Comparison of ENCODE assay signal across 10 cellular contexts in genomic region chr4:139184129-139184528, GRCh38. TPM values are rescaled to one million over a fixed set of nuclear protein-coding genes. Genes with fewer than 3 reads are reported as not detected.
A peak's percentile ranks its signal among the peaks of the same experiment; 100 is the strongest.
DNase-seq lines count a peak whose midpoint lies in the region; ATAC-seq and TF ChIP-seq lines count a peak whose summit lies in the region.
"Had no signal": no experiment of that assay in that cellular context is flagged by ENCODE, and none has a peak within 500 bp of the region (broad histone marks: within the 10 kb centered on the region; RNA-seq: fewer than 3 reads in every experiment).

No MANE protein-coding gene starts in this region.

- no peak for DNase-seq in RWPE1 (ENCODE audit: low spot score)
- peak; percentile 29 to 71 for DNase-seq in foreskin fibroblast
- no peak for DNase-seq in CD8-positive, alpha-beta memory T cell
- no peak for DNase-seq in activated T-cell treated with anti-CD3 and anti-CD28 coated beads, Interleukin-2, amount 50 U/mL, for 4 hours
- DNase-seq in kidney tubule cell (ENCODE audit: low spot score): no peak
- DNase-seq in GM03348 (ENCODE audit: low spot score): no peak
- DNase-seq: amniotic stem cell, mucosa of descending colon had no signal

- H3K4me2 ChIP-seq in BLaER1 treated with 17β-estradiol and CSF1 and Interleukin-3, amounts not matched to agents 10 nM and 100 nM: peak overlapping the region in 4 of 11 experiments; percentile 35 to 53 (median 40); a peak in 8 of 22 replicates

- peak overlapping the region in 7 of 11 experiments; percentile 3 to 49 (median 11); a peak in 5 of 22 replicates for H3K27ac ChIP-seq in BLaER1 treated with 17β-estradiol and CSF1 and Interleukin-3, amounts not matched to agents 10 nM and 100 nM
- H3K27ac ChIP-seq in RWPE1: no peak overlapping the region
- H3K27ac ChIP-seq in CD8-positive, alpha-beta memory T cell (ENCODE audit: low read depth, low read length): no peak overlapping the region

- CTCF ChIA-PET in RWPE1 (lab: Yijun Ruan, JAX): interaction anchor here (0.7 kb wide), 1 partner anchor 270 kb away, joined by 3 read pairs; the partner anchor contains the start of gene RAB33B
- CTCF ChIA-PET in CD8-positive, alpha-beta memory T cell (lab: Charles Lee): no interaction called here

- H3K36me3 Mint-ChIP-seq in CD8-positive, alpha-beta memory T cell: no peaks in the 10 kb centered on the region
- H3K36me3 Mint-ChIP-seq in activated T-cell treated with anti-CD3 and anti-CD28 coated beads, Interleukin-2, amount 50 U/mL, for 4 hours (ENCODE audit: insufficient read depth): no peaks in the 10 kb centered on the region

- no peaks in the 10 kb centered on the region for H3K9me3 ChIP-seq in BLaER1 treated with 17β-estradiol and CSF1 and Interleukin-3, amounts not matched to agents 10 nM and 100 nM (replicated peaks in 1 of 11)
- H3K9me3 ChIP-seq in CD8-positive, alpha-beta memory T cell (ENCODE audit: low read length): no peaks in the 10 kb centered on the region
- H3K9me3 ChIP-seq: mucosa of descending colon had no signal

- no peaks in the 10 kb centered on the region for H3K9me3 Mint-ChIP-seq in CD8-positive, alpha-beta memory T cell
- H3K9me3 Mint-ChIP-seq in activated T-cell treated with anti-CD3 and anti-CD28 coated beads, Interleukin-2, amount 50 U/mL, for 4 hours: no peaks in the 10 kb centered on the region

- H3K4me3 ChIP-seq in BLaER1 treated with 17β-estradiol and CSF1 and Interleukin-3, amounts not matched to agents 10 nM and 100 nM: no peak overlapping the region
- no peak overlapping the region for H3K4me3 ChIP-seq in foreskin fibroblast (ENCODE audit: low read depth in 1 of 2, low read length in 2 of 2)
- H3K4me3 ChIP-seq in CD8-positive, alpha-beta memory T cell (ENCODE audit: low read length): no peak overlapping the region
- H3K4me3 ChIP-seq: mucosa of descending colon had no signal

- peaks cover 9 to 62% (median 34%) of the 10 kb centered on the region in 10 experiments for H3K4me1 ChIP-seq in BLaER1 treated with 17β-estradiol and CSF1 and Interleukin-3, amounts not matched to agents 10 nM and 100 nM
- no peaks in the 10 kb centered on the region for H3K4me1 ChIP-seq in CD8-positive, alpha-beta memory T cell (ENCODE audit: insufficient read depth, low read length)

- no peak overlapping the region for H3K4me3 Mint-ChIP-seq in CD8-positive, alpha-beta memory T cell
- no peak overlapping the region for H3K4me3 Mint-ChIP-seq in activated T-cell treated with anti-CD3 and anti-CD28 coated beads, Interleukin-2, amount 50 U/mL, for 4 hours

- H3K27ac Mint-ChIP-seq in CD8-positive, alpha-beta memory T cell: no peak overlapping the region

- no peaks in the 10 kb centered on the region for H4K20me1 ChIP-seq in BLaER1 treated with 17β-estradiol and CSF1 and Interleukin-3, amounts not matched to agents 10 nM and 100 nM

- peak; percentile 56 for ATAC-seq in GM21390 (IDR thresholded peaks at IDR 0.05; ENCODE audit: unreplicated experiment)
- ATAC-seq in activated T-cell treated with anti-CD3 and anti-CD28 coated beads, Interleukin-2, amount 50 U/mL, for 4 hours: no peak
- ATAC-seq: mucosa of descending colon had no signal

- peak overlapping the region in 2 of 11 experiments; percentile 34 to 35; a peak in 2 of 22 replicates for H3K9ac ChIP-seq in BLaER1 treated with 17β-estradiol and CSF1 and Interleukin-3, amounts not matched to agents 10 nM and 100 nM

- H3K27me3 ChIP-seq in BLaER1 treated with 17β-estradiol and CSF1 and Interleukin-3, amounts not matched to agents 10 nM and 100 nM: no peaks in the 10 kb centered on the region
- H3K27me3 ChIP-seq in CD8-positive, alpha-beta memory T cell (ENCODE audit: insufficient read depth, low read length, poor library complexity, severe bottlenecking): no peaks in the 10 kb centered on the region

- TF ChIP-seq CTCF in RWPE1 (conservative IDR thresholded peaks at IDR 0.05; ENCODE audit: low read depth): 0 out of 2 replicates have a peak, but pooled peaks have one; percentile 15
- peak; percentile 17 for TF ChIP-seq CTCF in foreskin fibroblast (IDR thresholded peaks at IDR 0.05; ENCODE audit: low read depth, low read length)

- H3K27me3 Mint-ChIP-seq in CD8-positive, alpha-beta memory T cell: peaks cover 0 to 1% of the 10 kb centered on the region in 2 donors
- peaks cover 2% of the 10 kb centered on the region for H3K27me3 Mint-ChIP-seq in activated T-cell treated with anti-CD3 and anti-CD28 coated beads, Interleukin-2, amount 50 U/mL, for 4 hours (ENCODE audit: low read depth)

- H3K36me3 ChIP-seq in BLaER1 treated with 17β-estradiol and CSF1 and Interleukin-3, amounts not matched to agents 10 nM and 100 nM: no peaks in the 10 kb centered on the region
- H3K36me3 ChIP-seq in CD8-positive, alpha-beta memory T cell (ENCODE audit: insufficient read depth, low read length): no peaks in the 10 kb centered on the region

- no peaks in the 10 kb centered on the region for H3K4me1 Mint-ChIP-seq in CD8-positive, alpha-beta memory T cell
- H3K4me1 Mint-ChIP-seq in activated T-cell treated with anti-CD3 and anti-CD28 coated beads, Interleukin-2, amount 50 U/mL, for 4 hours (ENCODE audit: low read depth): no peaks in the 10 kb centered on the region

- POLR2A ChIA-PET in RWPE1 (lab: Yijun Ruan, JAX; ENCODE audit: low non-redundant PET): no interaction called here
- POLR2A ChIA-PET in CD8-positive, alpha-beta memory T cell (lab: Charles Lee): no interaction called here

RNA-seq across cellular contexts. Expression of gene ELF2, which starts 7.1 kb away (rescaled TPM):
- total RNA-seq in CD8-positive, alpha-beta memory T cell: 10 to 100 TPM; 26.6 to 27.4 TPM
- 32.5 TPM for polyA plus RNA-seq in CD8-positive, alpha-beta memory T cell
- total RNA-seq in activated T-cell treated with anti-CD3 and anti-CD28 coated beads, Interleukin-2, amount 50 U/mL, for 4 hours: 10 to 100 TPM; 18.6 to 20.6 (median 18.6) TPM

Comparison
In these comparisons a context has a peak if more than half of its experiments do, and no peak if none do; other contexts are left out.
1. H3K27ac ChIP-seq: peak in BLaER1 treated with 17β-estradiol and CSF1 and Interleukin-3, amounts not matched to agents 10 nM and 100 nM (7 of 11); none in RWPE1 (single experiment) and CD8-positive, alpha-beta memory T cell (single experiment).
2. DNase-seq: peak in foreskin fibroblast (2 of 2); none in RWPE1 (single experiment), CD8-positive, alpha-beta memory T cell (0 of 5), activated T-cell treated with anti-CD3 and anti-CD28 coated beads, Interleukin-2, amount 50 U/mL, for 4 hours (single experiment), kidney tubule cell (single experiment) and GM03348 (single experiment).